ENCODE assay signal across 7 cellular contexts in the genomic region with DNA sequence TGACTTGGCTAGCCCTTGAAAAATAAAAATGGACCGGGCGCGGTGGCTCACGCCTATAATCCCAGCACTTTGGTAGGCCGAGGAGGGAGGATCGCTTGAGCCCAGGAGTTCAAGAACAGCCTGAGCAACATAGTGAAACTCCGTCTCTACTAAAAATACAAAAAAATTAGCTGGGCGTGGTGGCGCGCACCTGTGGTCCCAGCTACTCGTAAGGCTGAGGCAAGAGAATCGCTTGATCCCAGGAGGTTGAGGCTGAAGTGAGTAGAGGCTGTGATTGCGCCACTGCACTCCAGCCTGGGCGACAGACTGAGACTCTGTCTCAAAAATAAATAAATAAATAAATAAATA. TPM values are rescaled to one million over a fixed set of nuclear protein-coding genes. Genes with fewer than 3 reads are reported as not detected.
DNase-seq lines count a peak whose midpoint lies in the region; ATAC-seq and TF ChIP-seq lines count a peak whose summit lies in the region.
"Not testable (repeated sequence)": the region's sequence is repeated elsewhere in the genome, so short reads cannot be mapped to it uniquely, and the experiment has no call there.

No MANE protein-coding gene starts in this region.

- H3K4me3 ChIP-seq in OCI-LY3 (ENCODE audit: low read length) (peak overlapping the region; percentile 40), fibroblast of villous mesenchyme (ENCODE audit: low read depth, low read length) (peak overlapping the region; percentile 86), mucosa of rectum (ENCODE audit: low read length in 2 of 2) (peak overlapping the region; percentile 93 to 100), gastrocnemius medialis (peak overlapping the region; percentile 72 to 92 (median 82))

- H3K4me1 ChIP-seq in OCI-LY3 (ENCODE audit: low read length): not testable (repeated sequence)
- H3K4me1 ChIP-seq in mucosa of rectum (ENCODE audit: control insufficient read depth in 2 of 2, insufficient read depth in 2 of 2, low read length in 2 of 2) (peaks cover 22% of the 10 kb centered on the region in 2 donors), gastrocnemius medialis (peaks cover 10 to 20% of the 10 kb centered on the region in 2 donors)

- peak overlapping the region; percentile 44; the same call in 1 of the 2 replicates for H3K4me2 ChIP-seq in OCI-LY3 (ENCODE audit: low read length)

- not testable (repeated sequence) for H3K9me3 Mint-ChIP-seq in activated naive CD8-positive, alpha-beta T cell treated with anti-CD3 and anti-CD28 coated beads, Interleukin-2, amount 50 U/mL, for 24 hours

- TF ChIP-seq CTCF in OCI-LY3 (IDR thresholded peaks at IDR 0.05; ENCODE audit: low read depth, low read length); fibroblast of villous mesenchyme (IDR thresholded peaks at IDR 0.05; ENCODE audit: insufficient read depth, low read depth, low read length); gastrocnemius medialis (IDR thresholded peaks at IDR 0.05 in 4 of 5, conservative IDR thresholded peaks at IDR 0.05 in 1 of 5): not testable (repeated sequence)

- not testable (repeated sequence) for H3K36me3 ChIP-seq in OCI-LY3 (replicated peaks; ENCODE audit: low read depth, low read length); mucosa of rectum (ENCODE audit: control insufficient read depth in 2 of 2, insufficient read depth in 2 of 2, low read length in 2 of 2)
- H3K36me3 ChIP-seq in gastrocnemius medialis: peaks cover 0 to 18% of the 10 kb centered on the region in 2 donors

- H4K20me1 ChIP-seq in OCI-LY3 (ENCODE audit: insufficient read depth, low read length): not testable (repeated sequence)

- H3K9me3 ChIP-seq in OCI-LY3 (ENCODE audit: insufficient read depth, low read length); mucosa of rectum (ENCODE audit: control insufficient read depth in 2 of 2, low read length in 2 of 2); gastrocnemius medialis: not testable (repeated sequence)

- peaks cover 24% of the 10 kb centered on the region for H3K4me1 Mint-ChIP-seq in activated naive CD8-positive, alpha-beta T cell treated with anti-CD3 and anti-CD28 coated beads, Interleukin-2, amount 50 U/mL, for 24 hours

- in situ Hi-C loops in gastrocnemius medialis (cut with MboI; ENCODE audit: low sequenced_read_pairs in 4 of 4): not testable (repeated sequence)

- not testable (repeated sequence) for H3K27me3 ChIP-seq in OCI-LY3 (ENCODE audit: low read depth, low read length); mucosa of rectum (ENCODE audit: control insufficient read depth in 2 of 2, insufficient read depth in 2 of 2, low read length in 2 of 2); gastrocnemius medialis

- intact Hi-C loops in gastrocnemius medialis (cut with DNase I; ENCODE audit: low total_unique reads): loop anchor here (2.0 kb wide), 1 partner anchor 746 kb away; a partner anchor contains a TSS

- H3K27ac ChIP-seq in OCI-LY3 (ENCODE audit: low read length): not testable (repeated sequence)
- H3K27ac ChIP-seq in mucosa of rectum (ENCODE audit: low read depth in 2 of 2, low read length in 2 of 2): peak overlapping the region; percentile 53 to 63
- peak overlapping the region; percentile 84 to 88 (median 86) for H3K27ac ChIP-seq in gastrocnemius medialis

- not testable (repeated sequence) for H3K27me3 Mint-ChIP-seq in activated naive CD8-positive, alpha-beta T cell treated with anti-CD3 and anti-CD28 coated beads, Interleukin-2, amount 50 U/mL, for 24 hours

- not testable (repeated sequence) for H3K9ac ChIP-seq in OCI-LY3 (ENCODE audit: low read length)
- H3K9ac ChIP-seq in mucosa of rectum (ENCODE audit: low read depth in 1 of 2, low read length in 2 of 2): peak overlapping the region in 1 of 2 donors; percentile 26

- peak; percentile 23 for ATAC-seq in GM18517 (IDR thresholded peaks at IDR 0.05; ENCODE audit: unreplicated experiment)
- ATAC-seq in HG02884 (IDR thresholded peaks at IDR 0.05; ENCODE audit: unreplicated experiment): peak; percentile 5
- not testable (repeated sequence) for ATAC-seq in activated naive CD8-positive, alpha-beta T cell treated with anti-CD3 and anti-CD28 coated beads, Interleukin-2, amount 50 U/mL, for 24 hours; gastrocnemius medialis

- peaks cover 29% of the 10 kb centered on the region for H3K79me2 ChIP-seq in OCI-LY3 (ENCODE audit: low read length)

- not testable (repeated sequence) for TF ChIP-seq POLR2A in gastrocnemius medialis (IDR thresholded peaks at IDR 0.05)

- H3K36me3 Mint-ChIP-seq in activated naive CD8-positive, alpha-beta T cell treated with anti-CD3 and anti-CD28 coated beads, Interleukin-2, amount 50 U/mL, for 24 hours (ENCODE audit: low read depth): peaks cover 23% of the 10 kb centered on the region

- H3K4me3 Mint-ChIP-seq in activated naive CD8-positive, alpha-beta T cell treated with anti-CD3 and anti-CD28 coated beads, Interleukin-2, amount 50 U/mL, for 24 hours: peak overlapping the region; percentile 99

- DNase-seq in activated naive CD8-positive, alpha-beta T cell treated with anti-CD3 and anti-CD28 coated beads, Interleukin-2, amount 50 U/mL, for 24 hours: peak; percentile 8
- DNase-seq in fibroblast of villous mesenchyme (ENCODE audit: low read depth); gastrocnemius medialis: not testable (repeated sequence)

- H2AFZ ChIP-seq in OCI-LY3 (ENCODE audit: low read depth, low read length): peak overlapping the region; percentile 70; the same call in 1 of the 2 replicates

- H3K27ac Mint-ChIP-seq in activated naive CD8-positive, alpha-beta T cell treated with anti-CD3 and anti-CD28 coated beads, Interleukin-2, amount 50 U/mL, for 24 hours: peak overlapping the region; percentile 96

RNA-seq across cellular contexts. Expression of a gene that starts 0.4 kb away (rescaled TPM):
- total RNA-seq in fibroblast of villous mesenchyme (47.7 and 51.0 TPM in 2 replicates), gastrocnemius medialis (10 to 100 TPM; 39.9 to 67.9 (median 56.3) TPM)

Comparison
In these comparisons a context has a peak if more than half of its experiments do, and no peak if none do; other contexts are left out.
1. H3K4me3 ChIP-seq: peak in every context shown above with its lines; median percentile 96 in mucosa of rectum; 86 in fibroblast of villous mesenchyme; 82 in gastrocnemius medialis; 40 in OCI-LY3.